Comparison of ENCODE assay signal across 16 cellular contexts in genomic region chr6:37694259-37694658, GRCh38. TPM values are rescaled to one million over a fixed set of nuclear protein-coding genes. Genes with fewer than 3 reads are reported as not detected.
A peak's percentile ranks its signal among the peaks of the same experiment; 100 is the strongest.
DNase-seq lines count a peak whose midpoint lies in the region; ATAC-seq and TF ChIP-seq lines count a peak whose summit lies in the region.
"Had no signal": no experiment of that assay in that cellular context is flagged by ENCODE, and none has a peak within 500 bp of the region (broad histone marks: within the 10 kb centered on the region; RNA-seq: fewer than 3 reads in every experiment).

No MANE protein-coding gene starts in this region.

- no peak overlapping the region for H3K4me3 ChIP-seq in CD4-positive, CD25-positive, alpha-beta regulatory T cell (ENCODE audit: low read depth, low read length)

- H3K9me3 Mint-ChIP-seq in CD4-positive, CD25-positive, alpha-beta regulatory T cell = no peaks in the 10 kb centered on the region
- no peaks in the 10 kb centered on the region for H3K9me3 Mint-ChIP-seq in nephron
- H3K9me3 Mint-ChIP-seq in T-helper 2 cell treated with Interferon-gamma antibody and Interleukin-4, amounts not matched to agents 5 μg/mL and 100 μg/mL, for 36 hours = no peaks in the 10 kb centered on the region
- H3K9me3 Mint-ChIP-seq: CD8-positive, alpha-beta T cell; HFFc6 had no signal

- no peak overlapping the region for H3K27ac Mint-ChIP-seq in CD4-positive, CD25-positive, alpha-beta regulatory T cell
- no peak overlapping the region for H3K27ac Mint-ChIP-seq in nephron
- H3K27ac Mint-ChIP-seq in T-helper 2 cell treated with Interferon-gamma antibody and Interleukin-4, amounts not matched to agents 5 μg/mL and 100 μg/mL, for 36 hours = no peak overlapping the region
- H3K27ac Mint-ChIP-seq: B cell; CD8-positive, alpha-beta T cell; HFFc6 had no signal

- peak overlapping the region in 3 of 4 donors; percentile 83 to 92 (median 87) for H3K4me3 Mint-ChIP-seq in CD4-positive, CD25-positive, alpha-beta regulatory T cell
- H3K4me3 Mint-ChIP-seq in nephron = peak overlapping the region; percentile 51 to 94 (median 86)
- H3K4me3 Mint-ChIP-seq in T-helper 2 cell treated with Interferon-gamma antibody and Interleukin-4, amounts not matched to agents 5 μg/mL and 100 μg/mL, for 36 hours = no peak overlapping the region
- H3K4me3 Mint-ChIP-seq: HFFc6 had no signal

- H3K9me3 ChIP-seq in CD4-positive, CD25-positive, alpha-beta regulatory T cell (ENCODE audit: control insufficient read depth in 2 of 2, low read length in 2 of 2) = no peaks in the 10 kb centered on the region
- H3K9me3 ChIP-seq: Caco-2 had no signal

- H3K27ac ChIP-seq in CD4-positive, CD25-positive, alpha-beta regulatory T cell (ENCODE audit: insufficient read depth, low read length, poor library complexity, severe bottlenecking) = no peak overlapping the region

- in situ Hi-C loops in G401 (cut with HindIII; ENCODE audit: low sequenced_read_pairs) = no loop called here

- intact Hi-C loops in left cardiac atrium (cut with DNase I) = loop anchor here in 1 of 2 donors (5.0 to 10.0 kb wide), 3 partner anchors 129 to 369 kb away; no protein-coding TSS in a partner anchor

- no peak for TF ChIP-seq CTCF in nephron (IDR thresholded peaks at IDR 0.05; ENCODE audit: unreplicated experiment in 3 of 3)

- DNase-seq in CD4-positive, CD25-positive, alpha-beta regulatory T cell = no peak
- DNase-seq in G401 (ENCODE audit: low spot score) (peak; percentile 68), cerebellar cortex (ENCODE audit: low spot score) (peak; percentile 59), HuH-7.5 (ENCODE audit: low spot score) (no peak), left cardiac atrium (no peak), RKO (ENCODE audit: low spot score) (no peak)
- no peak for DNase-seq in T-helper 2 cell treated with Interferon-gamma antibody and Interleukin-4, amounts not matched to agents 5 μg/mL and 100 μg/mL, for 36 hours (ENCODE audit: low spot score)
- DNase-seq: Caco-2; CD8-positive, alpha-beta T cell; DND-41; GF-D8; HCEC 1CT; HFFc6; IMR-90 had no signal

- H3K27me3 ChIP-seq in CD4-positive, CD25-positive, alpha-beta regulatory T cell (ENCODE audit: control insufficient read depth, insufficient read depth, low read length) = peaks cover 3% of the 10 kb centered on the region

- ATAC-seq in CD4-positive, CD25-positive, alpha-beta regulatory T cell (ENCODE audit: low read depth in 2 of 2) = no peak
- ATAC-seq in left cardiac atrium = no peak
- ATAC-seq: CD8-positive, alpha-beta T cell had no signal

- peaks cover 0 to 51% (median 29%) of the 10 kb centered on the region in 4 donors for H3K4me1 Mint-ChIP-seq in CD4-positive, CD25-positive, alpha-beta regulatory T cell
- peaks cover 20% of the 10 kb centered on the region for H3K4me1 Mint-ChIP-seq in nephron
- peaks cover 18% of the 10 kb centered on the region for H3K4me1 Mint-ChIP-seq in T-helper 2 cell treated with Interferon-gamma antibody and Interleukin-4, amounts not matched to agents 5 μg/mL and 100 μg/mL, for 36 hours (ENCODE audit: low read depth)

- peaks cover 30% of the 10 kb centered on the region for H3K4me1 ChIP-seq in CD4-positive, CD25-positive, alpha-beta regulatory T cell (ENCODE audit: control insufficient read depth, insufficient read depth, low read length, poor library complexity, severe bottlenecking)

- no peaks in the 10 kb centered on the region for H3K36me3 Mint-ChIP-seq in CD4-positive, CD25-positive, alpha-beta regulatory T cell
- peaks cover 5% of the 10 kb centered on the region for H3K36me3 Mint-ChIP-seq in nephron (ENCODE audit: low read depth)
- H3K36me3 Mint-ChIP-seq in T-helper 2 cell treated with Interferon-gamma antibody and Interleukin-4, amounts not matched to agents 5 μg/mL and 100 μg/mL, for 36 hours (ENCODE audit: low read depth) = peaks cover 3% of the 10 kb centered on the region

- no peaks in the 10 kb centered on the region for H3K36me3 ChIP-seq in CD4-positive, CD25-positive, alpha-beta regulatory T cell (ENCODE audit: control insufficient read depth, insufficient read depth, low read length)

- peaks cover 32% of the 10 kb centered on the region for H3K27me3 Mint-ChIP-seq in CD4-positive, CD25-positive, alpha-beta regulatory T cell
- peaks cover 68% of the 10 kb centered on the region for H3K27me3 Mint-ChIP-seq in nephron (ENCODE audit: low read depth)
- H3K27me3 Mint-ChIP-seq in T-helper 2 cell treated with Interferon-gamma antibody and Interleukin-4, amounts not matched to agents 5 μg/mL and 100 μg/mL, for 36 hours (ENCODE audit: low read depth) = peaks cover 51% of the 10 kb centered on the region

RNA-seq across cellular contexts. Expression of gene MDGA1, which starts 3.4 kb away (rescaled TPM):
- total RNA-seq in CD4-positive, CD25-positive, alpha-beta regulatory T cell = 64.4 TPM
- polyA plus RNA-seq in CD4-positive, CD25-positive, alpha-beta regulatory T cell = 1 to 10 TPM in 3 of 4 donors, under 1 TPM in 1; 0.88 to 2.3 (median 1.3) TPM
- 17.7 and 19.6 TPM in 2 replicates for total RNA-seq in G401 (2014; rRNA removed; shearing (Covaris generic))
- 1 to 10 TPM; 2.9 to 4.7 TPM for total RNA-seq in left cardiac atrium

Comparison
In these comparisons a context has a peak if more than half of its experiments do, and no peak if none do; other contexts are left out.
1. DNase-seq: peak in G401 (single experiment) and cerebellar cortex (single experiment); none in CD4-positive, CD25-positive, alpha-beta regulatory T cell (0 of 3), T-helper 2 cell treated with Interferon-gamma antibody and Interleukin-4, amounts not matched to agents 5 μg/mL and 100 μg/mL, for 36 hours (single experiment), HuH-7.5 (single experiment), left cardiac atrium (single experiment) and RKO (single experiment).